In genomic region chr6:26025894-26026832, GRCh38 we compare ENCODE assay signal across 8 cellular contexts.
DNase-seq lines count a peak whose midpoint lies in the region; ATAC-seq and TF ChIP-seq lines count a peak whose summit lies in the region.

No MANE protein-coding gene starts in this region.

- peak overlapping the region; percentile 35 for H2AFZ ChIP-seq in SU-DHL-6 (ENCODE audit: low read depth, low read length, severe bottlenecking)

- no peaks in the 10 kb centered on the region for H3K79me2 ChIP-seq in SU-DHL-6 (ENCODE audit: insufficient read depth, low read length)

- intact Hi-C loops in left cardiac atrium (cut with DNase I): loop anchor here in 1 of 2 donors (2.0 kb wide), 1 partner anchor 19 kb away; a partner anchor contains a TSS
- intact Hi-C loops in posterior vena cava (cut with DNase I): no loop called here
- intact Hi-C loops in uterus (cut with DNase I; ENCODE audit: low total_unique reads): no loop called here

- H3K9me2 ChIP-seq in SU-DHL-6 (replicated peaks; ENCODE audit: insufficient read depth, low read length): no peaks in the 10 kb centered on the region

- no peaks in the 10 kb centered on the region for H3K4me1 ChIP-seq in uterus

- TF ChIP-seq POLR2A in uterus (IDR thresholded peaks at IDR 0.05): peak in 1 of 2 donors; percentile 45

- H3K27me3 ChIP-seq in SU-DHL-6 (ENCODE audit: low read length) (no peaks in the 10 kb centered on the region), uterus (no peaks in the 10 kb centered on the region)

- peaks cover 2% of the 10 kb centered on the region for H3K27me3 Mint-ChIP-seq in activated naive CD8-positive, alpha-beta T cell treated with anti-CD3 and anti-CD28 coated beads, Interleukin-2, amount 50 U/mL, for 24 hours

- ATAC-seq in HG02678 (IDR thresholded peaks at IDR 0.05; ENCODE audit: unreplicated experiment): peak; percentile 40
- ATAC-seq in activated naive CD8-positive, alpha-beta T cell treated with anti-CD3 and anti-CD28 coated beads, Interleukin-2, amount 50 U/mL, for 24 hours: peak; percentile 37
- ATAC-seq in left cardiac atrium: peak; percentile 68 to 70

- H3K27ac Mint-ChIP-seq in activated naive CD8-positive, alpha-beta T cell treated with anti-CD3 and anti-CD28 coated beads, Interleukin-2, amount 50 U/mL, for 24 hours: peak overlapping the region; percentile 96

- H3K4me3 ChIP-seq in SU-DHL-6 (ENCODE audit: insufficient read depth, low read length, poor library complexity, severe bottlenecking) (peak overlapping the region; percentile 49), uterus (peak overlapping the region; percentile 66 to 69)

- peak; percentile 56 for DNase-seq in GM10266 (ENCODE audit: extremely low spot score)
- peak; percentile 88 to 96 (median 95) for DNase-seq in NCI-H1417 (lab: John Stamatoyannopoulos, UW)
- peak; percentile 90 for DNase-seq in activated naive CD8-positive, alpha-beta T cell treated with anti-CD3 and anti-CD28 coated beads, Interleukin-2, amount 50 U/mL, for 24 hours
- DNase-seq in left cardiac atrium: peak; percentile 95
- peak; percentile 96 for DNase-seq in posterior vena cava (ENCODE audit: low spot score)
- DNase-seq in uterus: peak; percentile 94 to 98

- peaks cover 76% of the 10 kb centered on the region for H3F3A ChIP-seq in SU-DHL-6 (ENCODE audit: insufficient read depth)

- H3K36me3 ChIP-seq in SU-DHL-6 (ENCODE audit: low read length) (no peaks in the 10 kb centered on the region), uterus (no peaks in the 10 kb centered on the region)

- H3K27ac ChIP-seq in SU-DHL-6 (ENCODE audit: low read depth, low read length) (peak overlapping the region; percentile 92), uterus (peak overlapping the region; percentile 95 to 97)

- H3K36me3 Mint-ChIP-seq in activated naive CD8-positive, alpha-beta T cell treated with anti-CD3 and anti-CD28 coated beads, Interleukin-2, amount 50 U/mL, for 24 hours (ENCODE audit: low read depth): peaks cover 4% of the 10 kb centered on the region

- peak overlapping the region; percentile 64 for H3K9ac ChIP-seq in SU-DHL-6 (ENCODE audit: low read length)

- H3K9me3 Mint-ChIP-seq in activated naive CD8-positive, alpha-beta T cell treated with anti-CD3 and anti-CD28 coated beads, Interleukin-2, amount 50 U/mL, for 24 hours: no peaks in the 10 kb centered on the region

- H3K9me3 ChIP-seq in SU-DHL-6 (ENCODE audit: insufficient read depth, low read length) (no peaks in the 10 kb centered on the region), uterus (no peaks in the 10 kb centered on the region)

- no peaks in the 10 kb centered on the region for H4K20me1 ChIP-seq in SU-DHL-6 (ENCODE audit: low read depth, low read length)

- H3K4me1 Mint-ChIP-seq in activated naive CD8-positive, alpha-beta T cell treated with anti-CD3 and anti-CD28 coated beads, Interleukin-2, amount 50 U/mL, for 24 hours: peaks cover 63% of the 10 kb centered on the region

- H3K4me2 ChIP-seq in SU-DHL-6 (ENCODE audit: low read depth, low read length, poor library complexity, severe bottlenecking): peak overlapping the region; percentile 65

- peak overlapping the region; percentile 76 for H3K4me3 Mint-ChIP-seq in activated naive CD8-positive, alpha-beta T cell treated with anti-CD3 and anti-CD28 coated beads, Interleukin-2, amount 50 U/mL, for 24 hours

- TF ChIP-seq CTCF in GM10266 (IDR thresholded peaks at IDR 0.05; ENCODE audit: control insufficient read depth, insufficient read depth, low read depth, missing control alignments) (peak; percentile 94), SU-DHL-6 (IDR thresholded peaks at IDR 0.05; ENCODE audit: insufficient read depth, low read length, poor library complexity, severe bottlenecking) (peak; percentile 99), uterus (IDR thresholded peaks at IDR 0.05) (peak; percentile 76 to 91 (median 82))

Comparison
In these comparisons a context has a peak if more than half of its experiments do, and no peak if none do; other contexts are left out.
1. Peak in every context shown above with its lines: DNase-seq, ATAC-seq, H3K4me3 ChIP-seq and H3K27ac ChIP-seq.